Comparison of ENCODE assay signal across 27 cellular contexts in genomic region chr14:93952829-93953228, GRCh38. TPM values are rescaled to one million over a fixed set of nuclear protein-coding genes. Genes with fewer than 3 reads are reported as not detected.
DNase-seq lines count a peak whose midpoint lies in the region; ATAC-seq and TF ChIP-seq lines count a peak whose summit lies in the region.
"Had no signal": no experiment of that assay in that cellular context is flagged by ENCODE, and none has a peak within 500 bp of the region (broad histone marks: within the 10 kb centered on the region; RNA-seq: fewer than 3 reads in every experiment).

No MANE protein-coding gene starts in this region.

- DNase-seq in activated T-cell treated with anti-CD3 and anti-CD28 coated beads, Interleukin-2, amount 50 U/mL, for 24 hours, result no peak
- no peak for DNase-seq in activated T-cell treated with anti-CD3 and anti-CD28 coated beads, Interleukin-2, amount 50 U/mL, for 48 hours
- peak; percentile 19 for DNase-seq in GM23338 (ENCODE audit: low spot score)
- DNase-seq in activated CD8-positive, alpha-beta T cell treated with anti-CD3 and anti-CD28 coated beads, Interleukin-2, amount 10 ng/mL, durations not matched to agents 7 days and 5 days, result no peak
- no peak for DNase-seq in psoas muscle
- DNase-seq in lower lobe of right lung, result no peak
- DNase-seq in nucleus accumbens (lab: John Stamatoyannopoulos, UW), result no peak
- DNase-seq in HK-2 (ENCODE audit: unreplicated experiment), result no peak
- DNase-seq: ACHN; activated CD4-positive, CD25-positive, alpha-beta regulatory T cell treated with anti-CD3 and anti-CD28 coated beads, Interleukin-2, amount 50 U/mL, for 72 hours; activated T-cell treated with anti-CD3 and anti-CD28 coated beads, Interleukin-2, amount 50 U/mL, for 4 hours; CD4-positive, alpha-beta T cell; DMS53; foreskin melanocyte; kidney; MG63; stimulated activated CD4-positive, alpha-beta T cell treated with anti-CD3 and anti-CD28 coated beads, Interleukin-12 subunit alpha, Interleukin-12 subunit beta, amount 100 ng/mL, for 4 hours had no signal

- no peaks in the 10 kb centered on the region for H3K27me3 Mint-ChIP-seq in activated T-cell treated with anti-CD3 and anti-CD28 coated beads, Interleukin-2, amount 50 U/mL, for 24 hours
- H3K27me3 Mint-ChIP-seq in GM23338 (ENCODE audit: insufficient read depth, low read depth, poor library complexity), result peaks cover 7% of the 10 kb centered on the region
- H3K27me3 Mint-ChIP-seq in activated CD8-positive, alpha-beta T cell treated with anti-CD3 and anti-CD28 coated beads, Interleukin-2, amount 10 ng/mL, durations not matched to agents 7 days and 5 days (ENCODE audit: low read depth), result no peaks in the 10 kb centered on the region
- H3K27me3 Mint-ChIP-seq: CD4-positive, alpha-beta T cell; IgD-negative memory B cell had no signal

- H3K4me1 ChIP-seq in GM23338 (ENCODE audit: insufficient read depth) (no peaks in the 10 kb centered on the region), psoas muscle (peaks cover 94% of the 10 kb centered on the region), lower lobe of right lung (peaks cover 27% of the 10 kb centered on the region)
- H3K4me1 ChIP-seq: breast epithelium had no signal

- peak overlapping the region; percentile 6 for H3K27ac Mint-ChIP-seq in activated T-cell treated with anti-CD3 and anti-CD28 coated beads, Interleukin-2, amount 50 U/mL, for 24 hours
- H3K27ac Mint-ChIP-seq in GM23338, result no peak overlapping the region
- peak overlapping the region; percentile 62 for H3K27ac Mint-ChIP-seq in activated CD8-positive, alpha-beta T cell treated with anti-CD3 and anti-CD28 coated beads, Interleukin-2, amount 10 ng/mL, durations not matched to agents 7 days and 5 days
- H3K27ac Mint-ChIP-seq: CD4-positive, alpha-beta T cell; mesothelial cell of epicardium had no signal

- H3K4me3 ChIP-seq in GM23338, result no peak overlapping the region
- H3K4me3 ChIP-seq in psoas muscle, result no peak overlapping the region
- H3K4me3 ChIP-seq in lower lobe of right lung, result no peak overlapping the region
- H3K4me3 ChIP-seq: breast epithelium, MG63, SJSA1 had no signal

- no peak for TF ChIP-seq CTCF in GM23338 (conservative IDR thresholded peaks at IDR 0.05; ENCODE audit: low read depth in 2 of 2)
- TF ChIP-seq CTCF in psoas muscle (IDR thresholded peaks at IDR 0.05), result no peak
- no peak for TF ChIP-seq CTCF in lower lobe of right lung (IDR thresholded peaks at IDR 0.05)

- H3K9me3 ChIP-seq in psoas muscle (no peaks in the 10 kb centered on the region), lower lobe of right lung (no peaks in the 10 kb centered on the region)
- H3K9me3 ChIP-seq: breast epithelium, MG63, SJSA1 had no signal

- H3K36me3 ChIP-seq in GM23338 (ENCODE audit: insufficient read depth) (no peaks in the 10 kb centered on the region), psoas muscle (ENCODE audit: insufficient read depth in 1 of 2, low read depth in 1 of 2) (peaks cover 0 to 98% of the 10 kb centered on the region in 2 donors), lower lobe of right lung (no peaks in the 10 kb centered on the region)
- H3K36me3 ChIP-seq: breast epithelium, MG63, SJSA1 had no signal

- no peaks in the 10 kb centered on the region for H3F3A ChIP-seq in GM23338 (replicated peaks; ENCODE audit: low read depth)

- peaks cover 77% of the 10 kb centered on the region for H3K4me1 Mint-ChIP-seq in activated T-cell treated with anti-CD3 and anti-CD28 coated beads, Interleukin-2, amount 50 U/mL, for 24 hours (ENCODE audit: low read depth)
- peaks cover 21% of the 10 kb centered on the region for H3K4me1 Mint-ChIP-seq in GM23338
- H3K4me1 Mint-ChIP-seq in activated CD8-positive, alpha-beta T cell treated with anti-CD3 and anti-CD28 coated beads, Interleukin-2, amount 10 ng/mL, durations not matched to agents 7 days and 5 days (ENCODE audit: low read depth), result peaks cover 67% of the 10 kb centered on the region

- no peak overlapping the region for H2AFZ ChIP-seq in GM23338

- intact Hi-C loops in psoas muscle (cut with DNase I), result no loop called here
- intact Hi-C loops in lower lobe of right lung (cut with DNase I), result no loop called here

- H3K4me2 ChIP-seq in GM23338, result no peak overlapping the region

- H3K9me3 Mint-ChIP-seq in activated T-cell treated with anti-CD3 and anti-CD28 coated beads, Interleukin-2, amount 50 U/mL, for 24 hours, result no peaks in the 10 kb centered on the region
- H3K9me3 Mint-ChIP-seq in GM23338, result no peaks in the 10 kb centered on the region
- H3K9me3 Mint-ChIP-seq in activated CD8-positive, alpha-beta T cell treated with anti-CD3 and anti-CD28 coated beads, Interleukin-2, amount 10 ng/mL, durations not matched to agents 7 days and 5 days (ENCODE audit: insufficient read depth), result no peaks in the 10 kb centered on the region
- H3K9me3 Mint-ChIP-seq: activated T-cell treated with anti-CD3 and anti-CD28 coated beads, Interleukin-2, amount 50 U/mL, for 4 hours; CD4-positive, alpha-beta T cell; IgD-negative memory B cell; mesothelial cell of epicardium had no signal

- no peaks in the 10 kb centered on the region for H4K20me1 ChIP-seq in GM23338 (replicated peaks; ENCODE audit: insufficient read depth)

- peak overlapping the region; percentile 82 for H3K4me3 Mint-ChIP-seq in activated T-cell treated with anti-CD3 and anti-CD28 coated beads, Interleukin-2, amount 50 U/mL, for 24 hours
- no peak overlapping the region for H3K4me3 Mint-ChIP-seq in GM23338
- H3K4me3 Mint-ChIP-seq in activated CD8-positive, alpha-beta T cell treated with anti-CD3 and anti-CD28 coated beads, Interleukin-2, amount 10 ng/mL, durations not matched to agents 7 days and 5 days, result no peak overlapping the region
- H3K4me3 Mint-ChIP-seq: CD4-positive, alpha-beta T cell; mesothelial cell of epicardium had no signal

- no peaks in the 10 kb centered on the region for H3K9me2 ChIP-seq in GM23338 (ENCODE audit: insufficient read depth)

- no peaks in the 10 kb centered on the region for H3K27me3 ChIP-seq in GM23338 (ENCODE audit: insufficient read depth)
- H3K27me3 ChIP-seq in psoas muscle (ENCODE audit: insufficient read depth in 3 of 3, low read length in 2 of 3), result no peaks in the 10 kb centered on the region
- no peaks in the 10 kb centered on the region for H3K27me3 ChIP-seq in lower lobe of right lung (ENCODE audit: low read depth)
- H3K27me3 ChIP-seq: breast epithelium, MG63, SJSA1 had no signal

- H3K79me2 ChIP-seq in GM23338 (replicated peaks; ENCODE audit: insufficient read depth), result no peaks in the 10 kb centered on the region

- POLR2A ChIA-PET in activated CD8-positive, alpha-beta T cell treated with anti-CD3 and anti-CD28 coated beads, Interleukin-2, amount 10 ng/mL, durations not matched to agents 7 days and 5 days (lab: Charles Lee), result interaction anchor here (0.5 to 3.9 kb wide), 7 partner anchors 11 to 128 kb away, joined by 3 to 24 read pairs (median 3); partner anchors contain the start of genes ASB2, CCDC197, DDX24 and IFI27L1

- ATAC-seq in GM23338, result peak; percentile 23
- no peak for ATAC-seq in activated CD8-positive, alpha-beta T cell treated with anti-CD3 and anti-CD28 coated beads, Interleukin-2, amount 10 ng/mL, durations not matched to agents 7 days and 5 days
- ATAC-seq in psoas muscle, result no peak
- no peak for ATAC-seq in lower lobe of right lung
- ATAC-seq: activated T-cell treated with anti-CD3 and anti-CD28 coated beads, Interleukin-2, amount 50 U/mL, for 4 hours had no signal

- WGBS in psoas muscle, 3 donors, result 46 to 78% (median 51%) methylated on average over 3 of the region's 3 CpGs

- H3K27ac ChIP-seq in GM23338 (ENCODE audit: low read depth), result no peak overlapping the region
- H3K27ac ChIP-seq in psoas muscle, result peak overlapping the region; percentile 98
- H3K27ac ChIP-seq in lower lobe of right lung, result no peak overlapping the region
- H3K27ac ChIP-seq: breast epithelium, epithelial cell of prostate, HL-60, SJSA1 had no signal

- H3K36me3 Mint-ChIP-seq in activated T-cell treated with anti-CD3 and anti-CD28 coated beads, Interleukin-2, amount 50 U/mL, for 24 hours (ENCODE audit: low read depth), result peaks cover 63% of the 10 kb centered on the region
- no peaks in the 10 kb centered on the region for H3K36me3 Mint-ChIP-seq in GM23338 (ENCODE audit: low read depth)
- H3K36me3 Mint-ChIP-seq in activated CD8-positive, alpha-beta T cell treated with anti-CD3 and anti-CD28 coated beads, Interleukin-2, amount 10 ng/mL, durations not matched to agents 7 days and 5 days (ENCODE audit: low read depth), result peaks cover 23% of the 10 kb centered on the region
- H3K36me3 Mint-ChIP-seq: mesothelial cell of epicardium had no signal

- CTCF ChIA-PET in activated CD8-positive, alpha-beta T cell treated with anti-CD3 and anti-CD28 coated beads, Interleukin-2, amount 10 ng/mL, durations not matched to agents 7 days and 5 days (lab: Charles Lee), result interaction anchor here (1.0 to 19.2 kb wide), 8 partner anchors 10 to 84 kb away, joined by 3 to 376 read pairs (median 4); no protein-coding TSS in a partner anchor

TF ChIP-seq in GM23338, 12 proteins besides CTCF, POLR2A, EP300 and RAD21 (continues in another document):
- no peak for TF ChIP-seq POLR2AphosphoS5 (IDR thresholded peaks at IDR 0.05; ENCODE audit: low read depth)

RNA-seq across cellular contexts. Expression of gene ASB2, which starts 23.5 kb away (rescaled TPM):
- 1.2 and 2.3 TPM in 2 replicates for total RNA-seq in GM23338 (2014; rRNA removed; shearing (Covaris generic))
- 1.5 and 1.7 TPM in 2 replicates for polyA plus RNA-seq in GM23338 (2016; fragmentation: Nextera tagmentation; extraction: Ambion mirVana)
- total RNA-seq in activated CD8-positive, alpha-beta T cell treated with anti-CD3 and anti-CD28 coated beads, Interleukin-2, amount 10 ng/mL, durations not matched to agents 7 days and 5 days, result 10 to 100 TPM; 15.8 to 17.0 TPM
- total RNA-seq in psoas muscle, result 100 to 1,000 TPM; 148 to 443 (median 252) TPM
- polyA plus RNA-seq in psoas muscle, result 100 to 1,000 TPM in 2 of 3 donors, 10 to 100 TPM in 1; 41.2 to 460 (median 217) TPM
- total RNA-seq in lower lobe of right lung, result 2.4 TPM
- total RNA-seq: dermis microvascular lymphatic vessel endothelial cell, pulmonary artery endothelial cell, temporal lobe had no signal

RNA-seq across cellular contexts. Expression of gene FAM181A, which starts 25.7 kb away (rescaled TPM):
- total RNA-seq in GM23338 (2014; rRNA removed; shearing (Covaris generic)), result not detected in 2 replicates
- not detected in 2 replicates for polyA plus RNA-seq in GM23338 (2016; fragmentation: Nextera tagmentation; extraction: Ambion mirVana)
- total RNA-seq in activated CD8-positive, alpha-beta T cell treated with anti-CD3 and anti-CD28 coated beads, Interleukin-2, amount 10 ng/mL, durations not matched to agents 7 days and 5 days, result not detected
- not detected for total RNA-seq in psoas muscle
- under 1 TPM in 2 of 3 donors, not detected in 1; 0.14 to 0.32 TPM for polyA plus RNA-seq in psoas muscle
- 6.4 TPM for total RNA-seq in lower lobe of right lung
- total RNA-seq: activated T-cell treated with anti-CD3 and anti-CD28 coated beads, Interleukin-2, amount 50 U/mL, for 4 hours; breast epithelium; CD4-positive, alpha-beta T cell; dermis microvascular lymphatic vessel endothelial cell; kidney; mesothelial cell of epicardium; pulmonary artery endothelial cell; SJSA1 had no signal
- polyA plus RNA-seq: IgD-negative memory B cell had no signal

RNA-seq across cellular contexts. Expression of gene CCDC197, which starts 44.3 kb away (rescaled TPM):
- not detected in 2 replicates for total RNA-seq in GM23338 (2014; rRNA removed; shearing (Covaris generic))
- polyA plus RNA-seq in GM23338 (2016; fragmentation: Nextera tagmentation; extraction: Ambion mirVana) (not detected in 2 replicates), psoas muscle (under 1 TPM; 0.04 to 0.69 (median 0.61) TPM)
- total RNA-seq in activated CD8-positive, alpha-beta T cell treated with anti-CD3 and anti-CD28 coated beads, Interleukin-2, amount 10 ng/mL, durations not matched to agents 7 days and 5 days, result not detected
- total RNA-seq in psoas muscle (1 to 10 TPM in 3 of 4 donors, under 1 TPM in 1; 0.71 to 3.9 (median 2.2) TPM), lower lobe of right lung (not detected)
- total RNA-seq: breast epithelium; CD4-positive, alpha-beta T cell; dermis microvascular lymphatic vessel endothelial cell; kidney; mesothelial cell of epicardium; pulmonary artery endothelial cell; SJSA1; temporal lobe had no signal
- polyA plus RNA-seq: IgD-negative memory B cell, neural cell had no signal

Comparison
In these comparisons a context has a peak if more than half of its experiments do, and no peak if none do; other contexts are left out.
1. RNA of gene ASB2, which starts 23.5 kb away (total RNA-seq): 148 to 443 TPM in psoas muscle; 15.8 to 17.0 TPM in activated CD8-positive, alpha-beta T cell treated with anti-CD3 and anti-CD28 coated beads, Interleukin-2, amount 10 ng/mL, durations not matched to agents 7 days and 5 days, 2.4 TPM in lower lobe of right lung (single experiment) and 1.2 to 2.3 TPM in GM23338; every median in the first group is over 4 times any median in the second.